In the genomic region with DNA sequence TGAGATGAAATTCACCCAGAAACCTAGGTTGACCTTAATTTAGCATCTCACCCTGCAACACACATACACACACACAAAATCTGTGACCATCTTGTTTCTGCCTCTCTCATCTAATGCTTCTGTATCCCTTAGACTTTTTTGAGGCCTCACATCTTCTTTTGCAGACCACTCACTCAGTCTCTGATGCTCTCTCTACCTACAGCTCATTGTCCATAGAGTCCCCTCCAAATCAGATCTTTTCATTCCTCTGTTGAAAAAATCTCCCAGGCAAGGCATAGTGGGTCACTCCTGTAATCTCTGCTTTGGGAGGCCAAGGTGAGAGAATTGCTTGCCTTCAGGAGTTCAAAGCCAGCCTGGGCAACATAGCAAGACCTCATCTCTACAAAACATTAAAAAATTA, we compare ENCODE assay signal across 40 cellular contexts. TPM values are rescaled to one million over a fixed set of nuclear protein-coding genes. Genes with fewer than 3 reads are reported as not detected.
DNase-seq lines count a peak whose midpoint lies in the region; ATAC-seq and TF ChIP-seq lines count a peak whose summit lies in the region.
"Had no signal": no experiment of that assay in that cellular context is flagged by ENCODE, and none has a peak within 500 bp of the region (broad histone marks: within the 10 kb centered on the region; RNA-seq: fewer than 3 reads in every experiment).

No MANE protein-coding gene starts in this region.

- H3K27me3 Mint-ChIP-seq in GM23338 (ENCODE audit: insufficient read depth, low read depth, poor library complexity) = peaks cover 97% of the 10 kb centered on the region
- H3K27me3 Mint-ChIP-seq in nephron progenitor cell (ENCODE audit: low read depth, poor library complexity) = peaks cover 46% of the 10 kb centered on the region
- H3K27me3 Mint-ChIP-seq in activated CD4-positive, alpha-beta memory T cell treated with anti-CD3 and anti-CD28 coated beads for 36 hours = peaks cover 80% of the 10 kb centered on the region

- H3K27ac ChIP-seq in GM23338 (ENCODE audit: low read depth) (no peak overlapping the region), osteoblast (ENCODE audit: low read depth, low read length) (no peak overlapping the region)
- H3K27ac ChIP-seq: 22Rv1; BLaER1; BLaER1 treated with 17β-estradiol and CSF1 and Interleukin-3, amounts not matched to agents 10 nM and 100 nM; C4-2B had no signal

- H3K4me1 ChIP-seq in GM23338 (ENCODE audit: insufficient read depth) (peaks cover 44% of the 10 kb centered on the region), iPS-15b (ENCODE audit: control insufficient read depth, insufficient read depth, low read length) (peaks cover 5% of the 10 kb centered on the region), osteoblast (ENCODE audit: insufficient read depth, low read length) (peaks cover 4% of the 10 kb centered on the region)
- H3K4me1 ChIP-seq: BE2C had no signal

- H3K27me3 ChIP-seq in GM23338 (ENCODE audit: insufficient read depth) (peaks cover 100% of the 10 kb centered on the region), iPS-15b (ENCODE audit: control insufficient read depth, insufficient read depth, low read length) (peaks cover 97% of the 10 kb centered on the region), osteoblast (ENCODE audit: insufficient read depth, low read length) (peaks cover 87% of the 10 kb centered on the region)

- H3F3A ChIP-seq in GM23338 (replicated peaks; ENCODE audit: low read depth) = peaks cover 20% of the 10 kb centered on the region; the same call in 1 of the 2 replicates

- CTCF ChIA-PET in activated CD4-positive, alpha-beta memory T cell treated with anti-CD3 and anti-CD28 coated beads for 36 hours (lab: Charles Lee) = interaction anchor here (1.0 to 2.8 kb wide), 2 partner anchors 16 to 144 kb away, joined by 3 to 19 read pairs; no protein-coding TSS in a partner anchor

- H3K27ac Mint-ChIP-seq in GM23338 = no peak overlapping the region
- no peak overlapping the region for H3K27ac Mint-ChIP-seq in nephron progenitor cell
- H3K27ac Mint-ChIP-seq in activated CD4-positive, alpha-beta memory T cell treated with anti-CD3 and anti-CD28 coated beads for 36 hours = no peak overlapping the region
- H3K27ac Mint-ChIP-seq: B cell; CD14-positive monocyte; CD4-positive, alpha-beta memory T cell; CD4-positive, alpha-beta T cell; CD4-positive, CD25-positive, alpha-beta regulatory T cell; CD8-positive, alpha-beta memory T cell; CD8-positive, alpha-beta T cell had no signal

- H4K20me1 ChIP-seq in GM23338 (replicated peaks; ENCODE audit: insufficient read depth) (peaks cover 25% of the 10 kb centered on the region), osteoblast (ENCODE audit: insufficient read depth, low read length) (no peaks in the 10 kb centered on the region)

- H3K36me3 ChIP-seq in GM23338 (ENCODE audit: insufficient read depth) = no peaks in the 10 kb centered on the region; the same call in 1 of the 2 replicates
- no peaks in the 10 kb centered on the region for H3K36me3 ChIP-seq in iPS-15b (ENCODE audit: control insufficient read depth, insufficient read depth, low read length)
- no peaks in the 10 kb centered on the region for H3K36me3 ChIP-seq in osteoblast (ENCODE audit: insufficient read depth, low read length)
- H3K36me3 ChIP-seq: BE2C; BLaER1; BLaER1 treated with 17β-estradiol and CSF1 and Interleukin-3, amounts not matched to agents 10 nM and 100 nM had no signal

- H3K4me3 ChIP-seq in GM23338 = no peak overlapping the region
- H3K4me3 ChIP-seq in iPS-15b (ENCODE audit: low read depth, low read length) = peak overlapping the region; percentile 19
- no peak overlapping the region for H3K4me3 ChIP-seq in osteoblast (ENCODE audit: insufficient read depth, low read length)
- H3K4me3 ChIP-seq: BLaER1; BLaER1 treated with 17β-estradiol and CSF1 and Interleukin-3, amounts not matched to agents 10 nM and 100 nM had no signal

- H3K9ac ChIP-seq in iPS-15b (ENCODE audit: low read depth, low read length) = no peak overlapping the region
- H3K9ac ChIP-seq: BLaER1; BLaER1 treated with 17β-estradiol and CSF1 and Interleukin-3, amounts not matched to agents 10 nM and 100 nM had no signal

- H3K4me1 Mint-ChIP-seq in GM23338 = peaks cover 36% of the 10 kb centered on the region
- peaks cover 78% of the 10 kb centered on the region for H3K4me1 Mint-ChIP-seq in nephron progenitor cell
- H3K4me1 Mint-ChIP-seq in activated CD4-positive, alpha-beta memory T cell treated with anti-CD3 and anti-CD28 coated beads for 36 hours (ENCODE audit: low read depth) = peaks cover 22% of the 10 kb centered on the region

- H3K79me2 ChIP-seq in GM23338 (replicated peaks; ENCODE audit: insufficient read depth) (no peaks in the 10 kb centered on the region), osteoblast (ENCODE audit: insufficient read depth, low read length) (no peaks in the 10 kb centered on the region)

- H2AFZ ChIP-seq in GM23338 = no peak overlapping the region
- H2AFZ ChIP-seq in osteoblast (ENCODE audit: low read length) = no peak overlapping the region

- DNase-seq in GM23338 (ENCODE audit: low spot score) (no peak), nephron progenitor cell (no peak), osteoblast (ENCODE audit: insufficient read length, low spot score, missing footprints) (peak; percentile 91), MV-4-11 (lab: John Stamatoyannopoulos, UW) (no peak), KBM-7 (no peak), mesenteric fat pad (ENCODE audit: low spot score) (no peak)
- DNase-seq in activated CD4-positive, alpha-beta memory T cell treated with anti-CD3 and anti-CD28 coated beads for 36 hours = no peak
- DNase-seq: 8988T; ACHN; AML-193; BE2C; C1 segment of cervical spinal cord; Caco-2; Calu3; CD4-positive, alpha-beta memory T cell; CD4-positive, alpha-beta T cell; CD4-positive, CD25-positive, alpha-beta regulatory T cell; CD8-positive, alpha-beta memory T cell; CD8-positive, alpha-beta T cell; COR-L47; DMS 273 treated with DMSO at 0.1 percent for 48 hours; DMS153; DMS53; DMS79; DMS79 treated with DMSO at 0.1 percent for 48 hours; DND-41; EL had no signal

- no peaks in the 10 kb centered on the region; the same call in 1 of the 3 replicates for H3K9me3 Mint-ChIP-seq in GM23338
- no peaks in the 10 kb centered on the region for H3K9me3 Mint-ChIP-seq in nephron progenitor cell
- no peaks in the 10 kb centered on the region for H3K9me3 Mint-ChIP-seq in activated CD4-positive, alpha-beta memory T cell treated with anti-CD3 and anti-CD28 coated beads for 36 hours
- H3K9me3 Mint-ChIP-seq: CD4-positive, alpha-beta T cell; CD8-positive, alpha-beta memory T cell; CD8-positive, alpha-beta T cell had no signal

- H3K4me3 Mint-ChIP-seq in GM23338 (no peak overlapping the region), nephron progenitor cell (peak overlapping the region; percentile 90)
- H3K4me3 Mint-ChIP-seq in activated CD4-positive, alpha-beta memory T cell treated with anti-CD3 and anti-CD28 coated beads for 36 hours = no peak overlapping the region
- H3K4me3 Mint-ChIP-seq: CD4-positive, alpha-beta T cell; CD8-positive, alpha-beta T cell had no signal

- H3K9me2 ChIP-seq in GM23338 (ENCODE audit: insufficient read depth) = no peaks in the 10 kb centered on the region

- H3K36me3 Mint-ChIP-seq in GM23338 (ENCODE audit: low read depth) = no peaks in the 10 kb centered on the region; the same call in 2 of the 3 replicates
- H3K36me3 Mint-ChIP-seq in nephron progenitor cell (ENCODE audit: low read depth) = no peaks in the 10 kb centered on the region
- H3K36me3 Mint-ChIP-seq in activated CD4-positive, alpha-beta memory T cell treated with anti-CD3 and anti-CD28 coated beads for 36 hours = no peaks in the 10 kb centered on the region
- H3K36me3 Mint-ChIP-seq: CD4-positive, alpha-beta memory T cell; CD4-positive, CD25-positive, alpha-beta regulatory T cell; CD8-positive, alpha-beta memory T cell; CD8-positive, alpha-beta T cell had no signal

- POLR2A ChIA-PET in activated CD4-positive, alpha-beta memory T cell treated with anti-CD3 and anti-CD28 coated beads for 36 hours (lab: Charles Lee) = no interaction called here

- intact Hi-C loops in activated CD4-positive, alpha-beta memory T cell treated with anti-CD3 and anti-CD28 coated beads for 36 hours (cut with micrococcal nuclease) = no loop called here

- H3K9me3 ChIP-seq in iPS-15b (ENCODE audit: control insufficient read depth, insufficient read depth, low read length) = no peaks in the 10 kb centered on the region
- no peaks in the 10 kb centered on the region for H3K9me3 ChIP-seq in osteoblast (ENCODE audit: low read depth, low read length)
- H3K9me3 ChIP-seq: A549, BE2C, Caco-2 had no signal

- in situ Hi-C loops in KBM-7 (cut with MboI; ENCODE audit: low pct_unique_long_range_greater_than_20kb, low sequenced_read_pairs) = no loop called here

- H3K4me2 ChIP-seq in GM23338 (no peak overlapping the region), osteoblast (ENCODE audit: insufficient read depth, low read length) (no peak overlapping the region)
- H3K4me2 ChIP-seq: BLaER1; BLaER1 treated with 17β-estradiol and CSF1 and Interleukin-3, amounts not matched to agents 10 nM and 100 nM had no signal

- TF ChIP-seq CTCF in GM23338 (conservative IDR thresholded peaks at IDR 0.05; ENCODE audit: low read depth in 2 of 2) (no peak), nephron progenitor cell (IDR thresholded peaks at IDR 0.05) (no peak), osteoblast (IDR thresholded peaks at IDR 0.05; ENCODE audit: extremely low read depth, low read depth, low read length) (no peak)

- no peak for ATAC-seq in GM23338
- ATAC-seq: A549; CD8-positive, alpha-beta T cell had no signal

TF ChIP-seq in GM23338, 12 proteins besides CTCF, POLR2A, EP300 and RAD21:
- TF ChIP-seq EZH2 (IDR thresholded peaks at IDR 0.05; ENCODE audit: low read depth, unreplicated experiment) = peak; percentile 54
- no peak for TF ChIP-seq POLR2AphosphoS5 (IDR thresholded peaks at IDR 0.05; ENCODE audit: low read depth)

RNA-seq across cellular contexts. Expression of gene PAX2, which starts 17.6 kb away (rescaled TPM):
- total RNA-seq in GM23338 (2014; rRNA removed; shearing (Covaris generic)) = not detected in 2 replicates
- not detected in 2 replicates for polyA plus RNA-seq in GM23338 (2016; fragmentation: Nextera tagmentation; extraction: Ambion mirVana)
- total RNA-seq in osteoblast (not detected in 2 replicates), mesenteric fat pad (not detected)
- total RNA-seq in activated CD4-positive, alpha-beta memory T cell treated with anti-CD3 and anti-CD28 coated beads for 36 hours = not detected
- total RNA-seq: A172; A673; B cell; Calu3; CD4-positive, alpha-beta memory T cell; CD4-positive, alpha-beta T cell; CD4-positive, CD25-positive, alpha-beta regulatory T cell; CD8-positive, alpha-beta T cell; Daoy had no signal
- polyA plus RNA-seq: AG04450; BJ; CD14-positive monocyte; CD4-positive, alpha-beta memory T cell; CD8-positive, alpha-beta memory T cell had no signal
